8 cellular contexts compared by ENCODE assay signal in the genomic region with DNA sequence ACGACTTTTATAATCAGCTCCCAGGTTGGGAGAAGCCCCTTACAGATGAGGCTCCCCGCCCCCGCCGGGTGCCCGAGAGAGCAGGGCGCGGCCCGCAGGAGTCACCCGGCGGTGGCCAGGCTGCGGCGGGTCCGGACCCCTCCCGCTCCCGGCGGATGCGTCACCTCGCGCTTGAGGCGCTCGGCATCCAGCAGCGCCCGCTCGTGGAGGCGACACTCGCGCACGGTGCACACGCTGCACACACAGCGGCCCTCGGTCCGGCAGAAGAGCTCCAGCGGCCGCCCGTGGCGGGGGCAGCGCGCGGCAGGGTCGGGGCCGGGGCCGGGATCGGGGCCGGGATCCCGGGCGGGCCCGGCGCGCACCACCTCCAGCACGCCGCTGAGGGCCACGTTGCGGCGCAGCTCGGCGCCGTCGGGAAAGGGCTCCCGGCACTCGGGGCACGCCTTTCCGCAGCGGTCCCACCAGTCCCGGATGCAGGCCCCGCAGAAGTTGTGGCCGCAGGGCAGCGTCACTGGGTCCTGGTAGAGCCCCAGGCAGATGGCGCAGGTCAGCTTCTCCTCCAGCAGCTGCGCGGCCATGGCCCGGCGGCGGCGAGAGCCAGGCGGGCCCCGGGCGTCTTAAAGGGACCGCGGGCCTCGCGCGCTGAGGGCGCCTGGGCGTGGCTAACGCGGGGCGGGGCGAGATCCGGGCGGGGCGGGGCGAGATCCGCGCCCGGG. TPM values are rescaled to one million over a fixed set of nuclear protein-coding genes. Genes with fewer than 3 reads are reported as not detected.
DNase-seq lines count a peak whose midpoint lies in the region; ATAC-seq and TF ChIP-seq lines count a peak whose summit lies in the region.

A gene with protein sequence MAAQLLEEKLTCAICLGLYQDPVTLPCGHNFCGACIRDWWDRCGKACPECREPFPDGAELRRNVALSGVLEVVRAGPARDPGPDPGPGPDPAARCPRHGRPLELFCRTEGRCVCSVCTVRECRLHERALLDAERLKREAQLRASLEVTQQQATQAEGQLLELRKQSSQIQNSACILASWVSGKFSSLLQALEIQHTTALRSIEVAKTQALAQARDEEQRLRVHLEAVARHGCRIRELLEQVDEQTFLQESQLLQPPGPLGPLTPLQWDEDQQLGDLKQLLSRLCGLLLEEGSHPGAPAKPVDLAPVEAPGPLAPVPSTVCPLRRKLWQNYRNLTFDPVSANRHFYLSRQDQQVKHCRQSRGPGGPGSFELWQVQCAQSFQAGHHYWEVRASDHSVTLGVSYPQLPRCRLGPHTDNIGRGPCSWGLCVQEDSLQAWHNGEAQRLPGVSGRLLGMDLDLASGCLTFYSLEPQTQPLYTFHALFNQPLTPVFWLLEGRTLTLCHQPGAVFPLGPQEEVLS (minus strand): TSS at position 592 of the 716 bp plus-strand sequence. CDS start 14 bp downstream, at position 578.

- no peak within 1 kb of the TSS for H2BK5ac ChIP-seq in H9 (ENCODE audit: insufficient read length, low read length)

- H3T11ph ChIP-seq in H9 (ENCODE audit: low read length): no peak within 1 kb of the TSS

- peaks cover 8% of the 10 kb centered on the region for H3K23me2 ChIP-seq in H9 (ENCODE audit: insufficient read length, low read depth, low read length, poor library complexity, severe bottlenecking)

- TF ChIP-seq CTCF in H9 (conservative IDR thresholded peaks at IDR 0.05) (no peak), astrocyte of the cerebellum (IDR thresholded peaks at IDR 0.05; ENCODE audit: low read depth, low read length, missing control alignments) (no peak)

- no peaks in the 10 kb centered on the region for H4K20me1 ChIP-seq in H9 (ENCODE audit: control insufficient read depth, insufficient read depth, insufficient read length)

- intact Hi-C loops in sciatic nerve (cut with DNase I): no loop called here

- H3K27me3 Mint-ChIP-seq in H9 (ENCODE audit: low read depth): no peaks in the 10 kb centered on the region; the same call in 1 of the 2 replicates

- H3K79me2 ChIP-seq in H9 (ENCODE audit: insufficient read depth, low read length): no peaks in the 10 kb centered on the region

- no peak within 1 kb of the TSS for H3K56ac ChIP-seq in H9 (ENCODE audit: insufficient read length, low read depth, low read length)

- no peaks in the 10 kb centered on the region for H3K9me3 Mint-ChIP-seq in H9

- H3K23ac ChIP-seq in H9 (ENCODE audit: insufficient read length, low read depth, low read length): no peak within 1 kb of the TSS

- peak within 1 kb of the TSS; percentile 61 to 76 (median 70); a peak in 6 of 7 replicates for H3K27ac Mint-ChIP-seq in H9

- H3K9ac ChIP-seq in H9 (ENCODE audit: extremely low read depth, insufficient read length, low read length): peak within 1 kb of the TSS; percentile 52

- WGBS in H9 (ENCODE audit: extremely low coverage, insufficient read length, low lambda C conversion rate): no CpG with 5 or more reads among the region's 95 CpGs

- H2AK5ac ChIP-seq in H9 (ENCODE audit: insufficient read length, low read length): no peak within 1 kb of the TSS

- no peaks in the 10 kb centered on the region for H3K9me3 ChIP-seq in H9 (ENCODE audit: control insufficient read depth, low read depth, low read length)

- H2BK12ac ChIP-seq in H9 (ENCODE audit: insufficient read length, low read depth, low read length): no peak within 1 kb of the TSS

- H3K4me1 Mint-ChIP-seq in H9: peaks cover 25 to 28% of the 10 kb centered on the region in 2 experiments

- H3K4me3 ChIP-seq in GM08714 (ENCODE audit: low read length): peak within 1 kb of the TSS; percentile 77
- H3K4me3 ChIP-seq in astrocyte of the cerebellum (ENCODE audit: low read depth, low read length): peak within 1 kb of the TSS; percentile 61

- peak; percentile 78 for ATAC-seq in sciatic nerve

- no peak within 1 kb of the TSS for H4K8ac ChIP-seq in H9 (replicated peaks; ENCODE audit: insufficient read length, low read depth, low read length)

- H3K4ac ChIP-seq in H9 (ENCODE audit: low read depth, low read length): no peak within 1 kb of the TSS

- H3K4me2 ChIP-seq in H9 (ENCODE audit: insufficient read depth, insufficient read length, low read length): peak within 1 kb of the TSS; percentile 63

- peaks cover 8 to 45% (median 34%) of the 10 kb centered on the region in 3 experiments for H3K36me3 Mint-ChIP-seq in H9 (ENCODE audit: insufficient read depth in 1 of 3, low read depth in 3 of 3)

- peak within 1 kb of the TSS; percentile 66 for H3K18ac ChIP-seq in H9 (ENCODE audit: insufficient read length, low read depth, low read length)

- no peak within 1 kb of the TSS for H2BK20ac ChIP-seq in H9 (ENCODE audit: low read depth, low read length, poor library complexity, severe bottlenecking)

- DNase-seq in H9: peak; percentile 88
- DNase-seq in MV-4-11 (lab: John Stamatoyannopoulos, UW): peak; percentile 64
- DNase-seq in T-helper 9 cell: peak; percentile 66
- no peak for DNase-seq in astrocyte of the cerebellum (ENCODE audit: low read depth)
- peak in 50 of 51 donors; percentile 26 to 87 (median 76) for DNase-seq in hypothalamus (lab: John Stamatoyannopoulos, UW)
- peak; percentile 91 for DNase-seq in sciatic nerve (ENCODE audit: low spot score)
- no peak for DNase-seq in cortex of kidney (lab: John Stamatoyannopoulos, UW)

- no peaks in the 10 kb centered on the region; the same call in 1 of the 2 replicates for H3K4me1 ChIP-seq in H9 (ENCODE audit: insufficient read depth, low read length)

- no peaks in the 10 kb centered on the region for H3K79me1 ChIP-seq in H9 (ENCODE audit: insufficient read depth, low read depth, low read length, poor library complexity, severe bottlenecking)

- in situ Hi-C loops in astrocyte of the cerebellum (cut with HindIII; ENCODE audit: low sequenced_read_pairs): no loop called here

- H3K14ac ChIP-seq in H9 (ENCODE audit: insufficient read depth, low read length): peak within 1 kb of the TSS; percentile 74; the same call in 1 of the 2 replicates

- H2BK15ac ChIP-seq in H9 (ENCODE audit: low read depth, low read length): no peak within 1 kb of the TSS

- H4K91ac ChIP-seq in H9 (ENCODE audit: insufficient read length, low read depth, low read length): no peak within 1 kb of the TSS

- H2AFZ ChIP-seq in H9 (ENCODE audit: low read length): no peak within 1 kb of the TSS

- H3K27me3 ChIP-seq in H9 (ENCODE audit: insufficient read depth, low read length): no peaks in the 10 kb centered on the region

- no peak within 1 kb of the TSS for H2BK120ac ChIP-seq in H9 (ENCODE audit: low read depth, low read length, poor library complexity, severe bottlenecking)

- H4K5ac ChIP-seq in H9 (ENCODE audit: insufficient read length, low read depth, low read length): no peak within 1 kb of the TSS

- H3K4me3 Mint-ChIP-seq in H9: peak within 1 kb of the TSS; percentile 76 to 84

- H3K27ac ChIP-seq in H9 (ENCODE audit: insufficient read length, low read depth, low read length): no peak within 1 kb of the TSS

RNA-seq across cellular contexts. Expression of the gene that starts here (rescaled TPM):
- total RNA-seq in H9 (2021): 34.1 and 39.6 TPM in 2 replicates
- total RNA-seq in sciatic nerve: 24.7 TPM

Comparison
In these comparisons a context has a peak if more than half of its experiments do, and no peak if none do; other contexts are left out.
1. DNase-seq: peak in H9 (single experiment), MV-4-11 (single experiment), T-helper 9 cell (single experiment), hypothalamus (50 of 51) and sciatic nerve (single experiment); none in astrocyte of the cerebellum (single experiment) and cortex of kidney (single experiment).